Comparison of ENCODE assay signal across 15 cellular contexts in the genomic region with DNA sequence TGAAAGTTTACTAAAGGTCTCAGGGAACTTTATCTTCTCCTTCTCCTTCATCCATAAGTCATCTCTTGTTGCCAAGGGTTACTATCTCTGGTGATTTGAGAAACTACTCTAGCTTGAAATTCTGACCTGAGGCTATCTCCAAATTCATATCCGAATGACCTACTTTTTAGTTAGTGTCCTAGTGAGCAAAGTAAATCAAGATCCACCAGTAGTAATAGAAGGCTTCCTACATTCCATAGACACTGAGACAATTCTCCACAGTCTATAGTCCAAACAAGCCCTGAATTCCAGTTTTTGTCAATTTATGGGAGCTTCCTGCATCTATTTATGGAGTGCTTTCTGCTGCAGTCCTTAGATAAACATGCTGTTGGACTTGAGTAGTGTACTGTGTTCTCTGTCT. TPM values are rescaled to one million over a fixed set of nuclear protein-coding genes. Genes with fewer than 3 reads are reported as not detected.
A peak's percentile ranks its signal among the peaks of the same experiment; 100 is the strongest.
DNase-seq lines count a peak whose midpoint lies in the region; ATAC-seq and TF ChIP-seq lines count a peak whose summit lies in the region.
"Had no signal": no experiment of that assay in that cellular context is flagged by ENCODE, and none has a peak within 500 bp of the region (broad histone marks: within the 10 kb centered on the region; RNA-seq: fewer than 3 reads in every experiment).

No MANE protein-coding gene starts in this region.

- no peak for TF ChIP-seq POLR2A in GM18505 (IDR thresholded peaks at IDR 0.05; ENCODE audit: borderline replicate concordance, extremely low read depth, insufficient read depth, insufficient read length)
- TF ChIP-seq POLR2A in prostate gland (IDR thresholded peaks at IDR 0.05) = no peak

- H3K27ac ChIP-seq in GM23248 (no peak overlapping the region; the same call in 1 of the 2 replicates), prostate gland (no peak overlapping the region)
- H3K27ac ChIP-seq: A549, esophagus squamous epithelium, SJSA1 had no signal

- H3K4me3 Mint-ChIP-seq in activated CD4-positive, alpha-beta T cell treated with anti-CD3 and anti-CD28 coated beads, Interleukin-2, amount 10 ng/mL, durations not matched to agents 24 days and 14 days = peak overlapping the region; percentile 87
- peak overlapping the region; percentile 85 for H3K4me3 Mint-ChIP-seq in activated naive CD8-positive, alpha-beta T cell

- ATAC-seq in GM18505 (IDR thresholded peaks at IDR 0.05; ENCODE audit: unreplicated experiment) = no peak
- ATAC-seq: A549 had no signal

- intact Hi-C loops in activated CD4-positive, alpha-beta T cell treated with anti-CD3 and anti-CD28 coated beads, Interleukin-2, amount 10 ng/mL, durations not matched to agents 24 days and 14 days (cut with micrococcal nuclease) = loop anchor here (2.0 kb wide), 1 partner anchor 15 kb away; no protein-coding TSS in a partner anchor
- intact Hi-C loops in prostate gland (cut with DNase I) = no loop called here

- in situ Hi-C loops in GM23248 (cut with MboI) = no loop called here

- H3K4me1 Mint-ChIP-seq in activated CD4-positive, alpha-beta T cell treated with anti-CD3 and anti-CD28 coated beads, Interleukin-2, amount 10 ng/mL, durations not matched to agents 24 days and 14 days = peaks cover 74% of the 10 kb centered on the region
- H3K4me1 Mint-ChIP-seq in activated naive CD8-positive, alpha-beta T cell (ENCODE audit: low read depth) = peaks cover 87% of the 10 kb centered on the region

- no peaks in the 10 kb centered on the region for H3K79me2 ChIP-seq in GM23248 (ENCODE audit: insufficient read depth)

- no peaks in the 10 kb centered on the region for H4K20me1 ChIP-seq in GM23248 (ENCODE audit: insufficient read depth)

- H3F3A ChIP-seq in GM23248 (ENCODE audit: insufficient read depth) = peaks cover 49% of the 10 kb centered on the region

- no peaks in the 10 kb centered on the region for H3K9me2 ChIP-seq in GM23248 (ENCODE audit: insufficient read depth)

- peak overlapping the region; percentile 11 for H3K4me2 ChIP-seq in GM23248 (ENCODE audit: unreplicated experiment)
- H3K4me2 ChIP-seq: A549 had no signal

- 91 to 92% methylated on average over 1 of the region's 1 CpG for WGBS in GM23248 (ENCODE audit: low coverage in 1 of 2, low lambda C conversion rate in 2 of 2, missing lambda C conversion rate in 2 of 2), 2 experiments
- WGBS in prostate gland = 93% methylated on average over 1 of the region's 1 CpG

- TF ChIP-seq CTCF in prostate gland (IDR thresholded peaks at IDR 0.05) = no peak

- no peaks in the 10 kb centered on the region for H3K9me3 Mint-ChIP-seq in activated CD4-positive, alpha-beta T cell treated with anti-CD3 and anti-CD28 coated beads, Interleukin-2, amount 10 ng/mL, durations not matched to agents 24 days and 14 days
- H3K9me3 Mint-ChIP-seq in activated naive CD8-positive, alpha-beta T cell (ENCODE audit: low read depth) = no peaks in the 10 kb centered on the region

- peaks cover 77% of the 10 kb centered on the region for H3K36me3 Mint-ChIP-seq in activated CD4-positive, alpha-beta T cell treated with anti-CD3 and anti-CD28 coated beads, Interleukin-2, amount 10 ng/mL, durations not matched to agents 24 days and 14 days (ENCODE audit: low read depth)
- H3K36me3 Mint-ChIP-seq in activated naive CD8-positive, alpha-beta T cell = peaks cover 57% of the 10 kb centered on the region

- H2AFZ ChIP-seq in GM23248 = 0 out of 2 replicates have a peak overlapping the region, but pooled peaks have one; percentile 2

- H3K4me3 ChIP-seq in GM23248 = no peak overlapping the region
- H3K4me3 ChIP-seq in mononuclear cell (ENCODE audit: low read length) = peak overlapping the region; percentile 35
- H3K4me3 ChIP-seq in prostate gland = no peak overlapping the region
- H3K4me3 ChIP-seq: A549, SJSA1 had no signal

- H3K9me3 ChIP-seq in GM23248 (ENCODE audit: low read depth) (no peaks in the 10 kb centered on the region), mononuclear cell (ENCODE audit: low read depth, low read length) (no peaks in the 10 kb centered on the region), prostate gland (no peaks in the 10 kb centered on the region)
- H3K9me3 ChIP-seq: A549, esophagus squamous epithelium, SJSA1 had no signal

- no peaks in the 10 kb centered on the region for H3K27me3 Mint-ChIP-seq in activated CD4-positive, alpha-beta T cell treated with anti-CD3 and anti-CD28 coated beads, Interleukin-2, amount 10 ng/mL, durations not matched to agents 24 days and 14 days
- H3K27me3 Mint-ChIP-seq in activated naive CD8-positive, alpha-beta T cell = no peaks in the 10 kb centered on the region
- H3K27me3 Mint-ChIP-seq: progenitor cell of endocrine pancreas had no signal

- H3K27me3 ChIP-seq in GM23248 (replicated peaks; ENCODE audit: insufficient read depth) (no peaks in the 10 kb centered on the region), mononuclear cell (ENCODE audit: insufficient read depth, low read length) (no peaks in the 10 kb centered on the region), prostate gland (replicated peaks; ENCODE audit: insufficient read depth) (no peaks in the 10 kb centered on the region)
- H3K27me3 ChIP-seq: esophagus squamous epithelium, SJSA1 had no signal

- no peak overlapping the region for H3K9ac ChIP-seq in GM23248

- no peak for DNase-seq in activated CD4-positive, alpha-beta T cell treated with anti-CD3 and anti-CD28 coated beads, Interleukin-2, amount 10 ng/mL, durations not matched to agents 24 days and 14 days
- no peak for DNase-seq in activated CD4-positive, alpha-beta T cell treated with anti-CD3 and anti-CD28 coated beads for 48 hours
- DNase-seq in GM23248 (peak; percentile 17), mesenteric fat pad (ENCODE audit: low spot score) (no peak), prostate gland (ENCODE audit: low spot score) (no peak)
- DNase-seq: Calu3, dermis blood vessel endothelial cell, esophagus squamous epithelium, NCI-H1417 treated with DMSO at 0.1 percent for 48 hours had no signal

- peaks cover 56% of the 10 kb centered on the region for H3K4me1 ChIP-seq in GM23248 (ENCODE audit: insufficient read depth)
- peaks cover 15% of the 10 kb centered on the region for H3K4me1 ChIP-seq in mononuclear cell (ENCODE audit: insufficient read depth, low read length)
- H3K4me1 ChIP-seq in prostate gland (replicated peaks) = no peaks in the 10 kb centered on the region

- H3K27ac Mint-ChIP-seq in activated CD4-positive, alpha-beta T cell treated with anti-CD3 and anti-CD28 coated beads, Interleukin-2, amount 10 ng/mL, durations not matched to agents 24 days and 14 days = peak overlapping the region; percentile 88
- peak overlapping the region; percentile 94 for H3K27ac Mint-ChIP-seq in activated naive CD8-positive, alpha-beta T cell
- H3K27ac Mint-ChIP-seq: progenitor cell of endocrine pancreas had no signal

- H3K36me3 ChIP-seq in GM23248 (ENCODE audit: low read depth) = peaks cover 10% of the 10 kb centered on the region; the same call in 1 of the 2 replicates
- no peaks in the 10 kb centered on the region for H3K36me3 ChIP-seq in prostate gland
- H3K36me3 ChIP-seq: esophagus squamous epithelium had no signal

RNA-seq across cellular contexts. Expression of a gene that starts 5.0 kb away (rescaled TPM):
- 57.7 and 64.1 TPM in 2 replicates for total RNA-seq in activated CD4-positive, alpha-beta T cell treated with anti-CD3 and anti-CD28 coated beads, Interleukin-2, amount 10 ng/mL, durations not matched to agents 24 days and 14 days
- 12.6 and 16.9 TPM in 2 replicates for total RNA-seq in GM23248 (2014; rRNA removed; shearing (Covaris generic))
- polyA plus RNA-seq in GM23248 (2016; fragmentation: Nextera tagmentation; extraction: Ambion mirVana) = 10.9 and 13.9 TPM in 2 replicates
- total RNA-seq in mononuclear cell (360 TPM), mesenteric fat pad (5.2 TPM), prostate gland (10 to 100 TPM in 1 of 2 donors, 1 to 10 TPM in 1; 7.8 to 13.5 TPM)
- total RNA-seq: progenitor cell of endocrine pancreas had no signal
